ENCODE assay signal across 16 cellular contexts in genomic region chr4:33078145-33078544, GRCh38.
DNase-seq lines count a peak whose midpoint lies in the region; ATAC-seq and TF ChIP-seq lines count a peak whose summit lies in the region.
"Had no signal": no experiment of that assay in that cellular context is flagged by ENCODE, and none has a peak within 500 bp of the region (broad histone marks: within the 10 kb centered on the region; RNA-seq: fewer than 3 reads in every experiment).

No MANE protein-coding gene starts in this region.

- H3K14ac ChIP-seq in trophoblast cell (ENCODE audit: low read length), result no peak overlapping the region

- H3K18ac ChIP-seq in trophoblast cell (ENCODE audit: low read length), result no peak overlapping the region

- no peak overlapping the region for H2BK12ac ChIP-seq in trophoblast cell (ENCODE audit: low read length)

- peak overlapping the region; percentile 29 for H2AK5ac ChIP-seq in trophoblast cell (ENCODE audit: low read length)

- H3K27ac ChIP-seq in body of pancreas (no peak overlapping the region), trophoblast cell (ENCODE audit: low read depth, low read length) (no peak overlapping the region), transverse colon (no peak overlapping the region)

- ATAC-seq in body of pancreas (peak; percentile 55), left lobe of liver (peak; percentile 81)
- ATAC-seq: GM23338, HCT116 had no signal

- no peak overlapping the region for H2BK120ac ChIP-seq in trophoblast cell (ENCODE audit: insufficient read depth, low read length, poor library complexity)

- H3K9ac ChIP-seq in trophoblast cell (ENCODE audit: low read length), result no peak overlapping the region

- intact Hi-C loops in body of pancreas (cut with DNase I) (no loop called here), transverse colon (cut with DNase I; ENCODE audit: low total_unique reads) (no loop called here)

- TF ChIP-seq POLR2A in body of pancreas (IDR thresholded peaks at IDR 0.05) (no peak), transverse colon (IDR thresholded peaks at IDR 0.05) (no peak)

- H3K4me3 Mint-ChIP-seq in glutamatergic neuron (ENCODE audit: unreplicated experiment), result no peak overlapping the region
- H3K4me3 Mint-ChIP-seq: CD4-positive, alpha-beta memory T cell; GM23338; H9 had no signal

- H3K4me3 ChIP-seq in body of pancreas, result no peak overlapping the region
- no peak overlapping the region for H3K4me3 ChIP-seq in trophoblast cell (ENCODE audit: low read depth, low read length)
- H3K4me3 ChIP-seq in transverse colon, result no peak overlapping the region
- H3K4me3 ChIP-seq: GM23338 had no signal

- 50 to 69% methylated on average over 2 of the region's 2 CpGs for WGBS in body of pancreas, 2 donors
- no CpG with 5 or more reads among the region's 2 CpGs for WGBS in trophoblast cell (ENCODE audit: extremely low coverage, insufficient coverage, insufficient read length)
- 50 to 63% methylated on average over 2 of the region's 2 CpGs for WGBS in transverse colon (ENCODE audit: low coverage in 1 of 2), 2 donors

- no peaks in the 10 kb centered on the region for H3K9me3 Mint-ChIP-seq in glutamatergic neuron (ENCODE audit: unreplicated experiment)
- H3K9me3 Mint-ChIP-seq: GM23338, H9 had no signal

- no peak overlapping the region for H2BK5ac ChIP-seq in trophoblast cell (ENCODE audit: low read depth, low read length, poor library complexity)

- no peaks in the 10 kb centered on the region for H3K9me3 ChIP-seq in body of pancreas
- H3K9me3 ChIP-seq in trophoblast cell (ENCODE audit: insufficient read depth, low read depth, low read length), result no peaks in the 10 kb centered on the region
- H3K9me3 ChIP-seq in transverse colon, result no peaks in the 10 kb centered on the region

- no peaks in the 10 kb centered on the region for H3K27me3 Mint-ChIP-seq in glutamatergic neuron (ENCODE audit: unreplicated experiment)
- H3K27me3 Mint-ChIP-seq: CD4-positive, alpha-beta memory T cell had no signal

- H3K4me2 ChIP-seq in trophoblast cell (ENCODE audit: low read length), result no peak overlapping the region
- H3K4me2 ChIP-seq: GM23338 had no signal

- H3K27ac Mint-ChIP-seq in glutamatergic neuron (ENCODE audit: unreplicated experiment), result no peak overlapping the region
- H3K27ac Mint-ChIP-seq: CD4-positive, alpha-beta memory T cell; GM23338; H9 had no signal

- TF ChIP-seq EP300 in transverse colon (IDR thresholded peaks at IDR 0.05; ENCODE audit: low read depth), result no peak

- no peak overlapping the region for H4K8ac ChIP-seq in trophoblast cell (ENCODE audit: low read depth, low read length)

- in situ Hi-C loops in transverse colon (cut with MboI; ENCODE audit: low pct_ligation_motif_present in 1 of 4, low pct_unique_long_range_greater_than_20kb in 1 of 4, low sequenced_read_pairs in 3 of 4), result no loop called here

- H4K12ac ChIP-seq in trophoblast cell (ENCODE audit: low read depth, low read length), result no peak overlapping the region

- H3K27me3 ChIP-seq in body of pancreas (no peaks in the 10 kb centered on the region), trophoblast cell (ENCODE audit: insufficient read depth, low read length) (no peaks in the 10 kb centered on the region), transverse colon (no peaks in the 10 kb centered on the region)

- H3K79me1 ChIP-seq in trophoblast cell (ENCODE audit: low read length), result no peaks in the 10 kb centered on the region

- H3K79me2 ChIP-seq in trophoblast cell (ENCODE audit: control insufficient read depth, insufficient read depth, low read length, poor library complexity), result no peaks in the 10 kb centered on the region

- peaks cover 17% of the 10 kb centered on the region for H3K4me1 ChIP-seq in body of pancreas
- H3K4me1 ChIP-seq in trophoblast cell (ENCODE audit: control insufficient read depth in 1 of 2, insufficient read depth in 2 of 2, low read length in 2 of 2), result no peaks in the 10 kb centered on the region
- no peaks in the 10 kb centered on the region for H3K4me1 ChIP-seq in transverse colon

- no peaks in the 10 kb centered on the region for H3K36me3 ChIP-seq in body of pancreas (replicated peaks in 1 of 2; ENCODE audit: insufficient read depth in 1 of 2, low read depth in 2 of 2)
- no peaks in the 10 kb centered on the region for H3K36me3 ChIP-seq in trophoblast cell (ENCODE audit: control insufficient read depth in 1 of 2, insufficient read depth in 2 of 2, low read length in 2 of 2)
- H3K36me3 ChIP-seq in transverse colon, result no peaks in the 10 kb centered on the region

- H3K23ac ChIP-seq in trophoblast cell (ENCODE audit: low read length), result no peak overlapping the region

- DNase-seq in body of pancreas (peak in 1 of 4 donors; percentile 6), left lobe of liver (ENCODE audit: low spot score) (peak; percentile 59), trophoblast cell (no peak), transverse colon (no peak), glutamatergic neuron (no peak)
- DNase-seq in activated CD4-positive, alpha-beta T cell treated with anti-CD3 and anti-CD28 coated beads, Interleukin-2, amount 50 U/mL, for 1 hour, result no peak
- DNase-seq: C1 segment of cervical spinal cord; Calu3; CD4-positive, alpha-beta memory T cell; COR-L47; DMS53; DMS79 treated with DMSO at 0.1 percent for 48 hours; GF-D8; H9 had no signal

- no peaks in the 10 kb centered on the region for H3K36me3 Mint-ChIP-seq in glutamatergic neuron (ENCODE audit: unreplicated experiment)
- H3K36me3 Mint-ChIP-seq: CD4-positive, alpha-beta memory T cell had no signal

- no peak for TF ChIP-seq CTCF in body of pancreas (IDR thresholded peaks at IDR 0.05)
- TF ChIP-seq CTCF in transverse colon (IDR thresholded peaks at IDR 0.05), result no peak
- TF ChIP-seq CTCF in glutamatergic neuron (IDR thresholded peaks at IDR 0.05; ENCODE audit: partially characterized antibody, unreplicated experiment), result no peak

- H3K4ac ChIP-seq in trophoblast cell (ENCODE audit: low read depth, low read length), result no peak overlapping the region

- H3K4me1 Mint-ChIP-seq in glutamatergic neuron (ENCODE audit: low read depth, unreplicated experiment), result peaks cover 7% of the 10 kb centered on the region
- H3K4me1 Mint-ChIP-seq: CD4-positive, alpha-beta memory T cell had no signal

- no peak overlapping the region for H2AFZ ChIP-seq in trophoblast cell (ENCODE audit: insufficient read depth, low read length, poor library complexity)
- H2AFZ ChIP-seq: GM23338 had no signal

- peak overlapping the region; percentile 37 for H4K91ac ChIP-seq in trophoblast cell (ENCODE audit: low read depth, low read length)
